Comparison of ENCODE assay signal across 12 cellular contexts in the genomic region with DNA sequence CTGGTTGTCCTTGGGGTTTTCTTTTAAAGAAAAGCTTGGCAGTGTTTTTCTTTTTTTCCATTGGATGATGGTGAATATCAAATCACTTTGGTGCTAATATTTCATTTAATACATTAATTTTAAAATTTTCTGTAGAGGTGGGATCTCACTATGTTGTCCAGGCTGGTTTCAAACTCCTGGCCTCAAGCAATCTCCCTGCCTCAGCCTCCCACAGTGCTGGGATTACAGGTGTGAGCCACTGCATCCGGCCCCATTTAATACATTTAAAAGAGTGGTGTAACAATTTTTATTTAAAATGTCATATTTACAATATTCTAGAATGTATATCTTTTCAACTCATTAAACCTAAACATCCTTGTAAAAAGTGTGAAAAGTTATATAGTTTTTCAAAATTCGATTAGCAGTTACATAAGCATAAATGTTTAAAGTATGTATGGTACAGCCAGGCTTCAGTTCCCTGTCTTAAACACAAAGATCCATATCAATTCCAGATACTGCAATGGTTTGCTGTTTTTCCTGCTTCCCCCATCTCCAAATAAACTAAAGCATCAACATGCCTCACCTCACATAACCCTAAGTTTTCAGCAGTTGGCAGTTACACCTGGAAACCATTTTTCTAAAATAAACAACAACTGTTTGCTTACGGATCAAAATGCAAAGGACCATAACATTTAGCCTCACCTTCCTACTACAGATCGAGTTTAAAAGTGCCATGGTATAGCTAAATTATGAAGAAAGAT. TPM values are rescaled to one million over a fixed set of nuclear protein-coding genes. Genes with fewer than 3 reads are reported as not detected.
DNase-seq lines count a peak whose midpoint lies in the region; ATAC-seq and TF ChIP-seq lines count a peak whose summit lies in the region.
"Had no signal": no experiment of that assay in that cellular context is flagged by ENCODE, and none has a peak within 500 bp of the region (broad histone marks: within the 10 kb centered on the region; RNA-seq: fewer than 3 reads in every experiment).

No MANE protein-coding gene starts in this region.

- intact Hi-C loops in uterus (cut with DNase I; ENCODE audit: low total_unique reads) (no loop called here), sciatic nerve (cut with DNase I) (no loop called here)

- CTCF ChIA-PET in HEK293 (lab: Yijun Ruan, JAX): no interaction called here

- TF ChIP-seq POLR2A in uterus (IDR thresholded peaks at IDR 0.05): no peak

- H3K4me3 Mint-ChIP-seq in stimulated activated effector memory CD8-positive, alpha-beta T cell treated with anti-CD3 and anti-CD28 coated beads, Interleukin-12 subunit alpha, Interleukin-12 subunit beta, amount 100 ng/mL, for 72 hours: no peak overlapping the region
- H3K4me3 Mint-ChIP-seq: activated naive CD4-positive, alpha-beta T cell treated with anti-CD3 and anti-CD28 coated beads for 36 hours; brain had no signal

- H3K9me3 ChIP-seq in HEK293 (ENCODE audit: control insufficient read depth, insufficient read depth, low read depth, low read length) (no peaks in the 10 kb centered on the region), SJCRH30 (replicated peaks) (no peaks in the 10 kb centered on the region), uterus (no peaks in the 10 kb centered on the region)
- H3K9me3 ChIP-seq: psoas muscle had no signal

- H3K4me1 Mint-ChIP-seq in stimulated activated effector memory CD8-positive, alpha-beta T cell treated with anti-CD3 and anti-CD28 coated beads, Interleukin-12 subunit alpha, Interleukin-12 subunit beta, amount 100 ng/mL, for 72 hours: peaks cover 41% of the 10 kb centered on the region
- H3K4me1 Mint-ChIP-seq: naive B cell had no signal

- POLR2A ChIA-PET in HEK293 (lab: Yijun Ruan, JAX): interaction anchor here (1.8 kb wide), 1 partner anchor 8 kb away, joined by 9 read pairs; no protein-coding TSS in a partner anchor

- peaks cover 6% of the 10 kb centered on the region for H3K36me3 Mint-ChIP-seq in stimulated activated effector memory CD8-positive, alpha-beta T cell treated with anti-CD3 and anti-CD28 coated beads, Interleukin-12 subunit alpha, Interleukin-12 subunit beta, amount 100 ng/mL, for 72 hours
- H3K36me3 Mint-ChIP-seq: brain, naive B cell had no signal

- H3K27ac ChIP-seq in HEK293 (ENCODE audit: extremely low read depth, low read depth, low read length): peak overlapping the region; percentile 64
- peak overlapping the region; percentile 81 for H3K27ac ChIP-seq in SJCRH30
- H3K27ac ChIP-seq in uterus: no peak overlapping the region
- H3K27ac ChIP-seq: psoas muscle had no signal

- H3K27ac Mint-ChIP-seq in stimulated activated effector memory CD8-positive, alpha-beta T cell treated with anti-CD3 and anti-CD28 coated beads, Interleukin-12 subunit alpha, Interleukin-12 subunit beta, amount 100 ng/mL, for 72 hours: peak overlapping the region; percentile 92
- H3K27ac Mint-ChIP-seq: activated naive CD4-positive, alpha-beta T cell treated with anti-CD3 and anti-CD28 coated beads for 36 hours had no signal

- no peaks in the 10 kb centered on the region for H3K9me3 Mint-ChIP-seq in stimulated activated effector memory CD8-positive, alpha-beta T cell treated with anti-CD3 and anti-CD28 coated beads, Interleukin-12 subunit alpha, Interleukin-12 subunit beta, amount 100 ng/mL, for 72 hours
- H3K9me3 Mint-ChIP-seq: activated naive CD4-positive, alpha-beta T cell treated with anti-CD3 and anti-CD28 coated beads for 36 hours; brain; naive B cell had no signal

- H3K4me3 ChIP-seq in HEK293 (ENCODE audit: low read depth, low read length): no peak overlapping the region
- H3K4me3 ChIP-seq in SJCRH30: no peak overlapping the region
- no peak overlapping the region for H3K4me3 ChIP-seq in uterus
- H3K4me3 ChIP-seq: psoas muscle had no signal

- H3K27me3 ChIP-seq in SJCRH30: no peaks in the 10 kb centered on the region
- H3K27me3 ChIP-seq in uterus: no peaks in the 10 kb centered on the region

- ATAC-seq in stimulated activated effector memory CD8-positive, alpha-beta T cell treated with anti-CD3 and anti-CD28 coated beads, Interleukin-12 subunit alpha, Interleukin-12 subunit beta, amount 100 ng/mL, for 72 hours: no peak
- no peak for ATAC-seq in sciatic nerve
- ATAC-seq: psoas muscle, SK-N-SH treated with all-trans-retinoic acid at 6 μM for 48 hours had no signal

- H3K36me3 ChIP-seq in HEK293 (ENCODE audit: control insufficient read depth in 2 of 2, insufficient read depth in 1 of 2, low read length in 2 of 2) (no peaks in the 10 kb centered on the region), SJCRH30 (no peaks in the 10 kb centered on the region), uterus (no peaks in the 10 kb centered on the region)

- no peak for TF ChIP-seq CTCF in HEK293 (tag by site-specific recombination; IDR thresholded peaks at IDR 0.05)
- TF ChIP-seq CTCF in uterus (IDR thresholded peaks at IDR 0.05): no peak

- peaks cover 23% of the 10 kb centered on the region for H3K4me1 ChIP-seq in HEK293 (ENCODE audit: control insufficient read depth, insufficient read depth, low read length)
- H3K4me1 ChIP-seq in SJCRH30: peaks cover 25% of the 10 kb centered on the region
- H3K4me1 ChIP-seq in uterus: no peaks in the 10 kb centered on the region
- H3K4me1 ChIP-seq: psoas muscle had no signal

- DNase-seq in NCI-H2107 treated with DMSO at 0.1 percent for 48 hours (lab: John Stamatoyannopoulos, UW; ENCODE audit: unreplicated experiment): peak; percentile 85
- peak in 1 of 2 experiments; percentile 73 for DNase-seq in SJCRH30
- no peak for DNase-seq in stimulated activated effector memory CD8-positive, alpha-beta T cell treated with anti-CD3 and anti-CD28 coated beads, Interleukin-12 subunit alpha, Interleukin-12 subunit beta, amount 100 ng/mL, for 72 hours (ENCODE audit: low spot score in 2 of 2)
- DNase-seq in uterus: no peak
- no peak for DNase-seq in sciatic nerve (ENCODE audit: low spot score)
- DNase-seq in NCI-H187 (lab: John Stamatoyannopoulos, UW): no peak
- DNase-seq: activated naive CD4-positive, alpha-beta T cell treated with anti-CD3 and anti-CD28 coated beads for 36 hours; naive B cell; psoas muscle had no signal

TF ChIP-seq in HEK293, 187 proteins besides CTCF, POLR2A, EP300 and RAD21:
- no peak for TF ChIP-seq ZNF391 (tag by site-specific recombination; IDR thresholded peaks at IDR 0.05; ENCODE audit: borderline replicate concordance, low read depth)
- TF ChIP-seq ZNF114 (tag by site-specific recombination; IDR thresholded peaks at IDR 0.05): no peak
- TF ChIP-seq ZBTB17 (tag by site-specific recombination; IDR thresholded peaks at IDR 0.05): peak; percentile 61; the same call in 1 of the 2 replicates
- TF ChIP-seq ZNF777 (tag by site-specific recombination; IDR thresholded peaks at IDR 0.05; ENCODE audit: borderline replicate concordance): no peak
- TF ChIP-seq ZNF792 (tag by site-specific recombination; IDR thresholded peaks at IDR 0.05): no peak
- no peak for TF ChIP-seq ZBTB8A (tag by site-specific recombination; IDR thresholded peaks at IDR 0.05)
- TF ChIP-seq ZNF121 (tag by site-specific recombination; IDR thresholded peaks at IDR 0.05): peak; percentile 94
- TF ChIP-seq ZNF580 (tag by site-specific recombination; IDR thresholded peaks at IDR 0.05): no peak
- 0 out of 2 replicates have a peak, but pooled peaks have one; percentile 21 for TF ChIP-seq FEZF1 (tag by site-specific recombination; IDR thresholded peaks at IDR 0.05)
- TF ChIP-seq ZNF416 (tag by site-specific recombination; IDR thresholded peaks at IDR 0.05): no peak
- no peak for TF ChIP-seq KLF10 (tag by site-specific recombination; IDR thresholded peaks at IDR 0.05)
- no peak; the same call in 1 of the 2 replicates for TF ChIP-seq ZSCAN18 (tag by site-specific recombination; IDR thresholded peaks at IDR 0.05)
- no peak for TF ChIP-seq ZNF16 (tag by site-specific recombination; IDR thresholded peaks at IDR 0.05; ENCODE audit: low read depth)
- no peak for TF ChIP-seq ZEB2 (tag by site-specific recombination; IDR thresholded peaks at IDR 0.05)
- no peak for TF ChIP-seq ZNF266 (tag by site-specific recombination; IDR thresholded peaks at IDR 0.05; ENCODE audit: low read depth)
- TF ChIP-seq ZBTB48 (tag by site-specific recombination; IDR thresholded peaks at IDR 0.05): no peak
- TF ChIP-seq YY2 (tag by site-specific recombination; IDR thresholded peaks at IDR 0.05): peak; percentile 42; the same call in 1 of the 2 replicates
- TF ChIP-seq ZNF133 (tag by site-specific recombination; IDR thresholded peaks at IDR 0.05): no peak
- TF ChIP-seq SALL2 (tag by site-specific recombination; IDR thresholded peaks at IDR 0.05; ENCODE audit: borderline replicate concordance): no peak
- no peak for TF ChIP-seq ZNF433 (tag by site-specific recombination; IDR thresholded peaks at IDR 0.05; ENCODE audit: low read depth)
- 0 out of 2 replicates have a peak, but pooled peaks have one; percentile 1 for TF ChIP-seq ZNF549 (tag by site-specific recombination; IDR thresholded peaks at IDR 0.05)
- TF ChIP-seq ZNF670 (tag by site-specific recombination; IDR thresholded peaks at IDR 0.05; ENCODE audit: low read depth): no peak
- TF ChIP-seq ZBTB1 (tag by site-specific recombination; IDR thresholded peaks at IDR 0.05): no peak
- peak; percentile 77 for TF ChIP-seq ZNF600 (tag by site-specific recombination; IDR thresholded peaks at IDR 0.05)

RNA-seq across cellular contexts. Expression of gene LGALS8, which starts 8.9 kb away (rescaled TPM):
- total RNA-seq in SJCRH30 (2014; rRNA removed; shearing (Covaris generic)): 13.3 and 15.0 TPM in 2 replicates
- total RNA-seq in uterus: 100 to 1,000 TPM in 1 of 4 donors, 10 to 100 TPM in 3; 45.7 to 112 (median 61.5) TPM
- total RNA-seq in sciatic nerve: 69.4 TPM

Comparison
In these comparisons a context has a peak if more than half of its experiments do, and no peak if none do; other contexts are left out.
1. H3K27ac ChIP-seq: peak in HEK293 (single experiment) and SJCRH30 (single experiment); none in uterus (0 of 2).